In genomic region chr11:2445107-2445947, GRCh38 we compare ENCODE assay signal across 8 cellular contexts. TPM values are rescaled to one million over a fixed set of nuclear protein-coding genes. Genes with fewer than 3 reads are reported as not detected.
DNase-seq lines count a peak whose midpoint lies in the region; ATAC-seq, FAIRE-seq and TF ChIP-seq lines count a peak whose summit lies in the region.

No MANE protein-coding gene starts in this region.

- H3K27me3 Mint-ChIP-seq in Calu3 (ENCODE audit: unreplicated experiment) = peaks cover 37% of the 10 kb centered on the region
- H3K27me3 Mint-ChIP-seq in T-helper 1 cell treated with Interleukin-12 subunit alpha and Interleukin-12 subunit beta and Interleukin-4 antibody, amounts not matched to agents 30 μg/mL and 1 μg/mL, for 36 hours (ENCODE audit: low read depth) = peaks cover 18% of the 10 kb centered on the region
- peaks cover 9% of the 10 kb centered on the region for H3K27me3 Mint-ChIP-seq in endothelial cell (ENCODE audit: unreplicated experiment)

- H3K9me3 ChIP-seq in pancreas = no peaks in the 10 kb centered on the region

- CTCF ChIA-PET in Calu3 (lab: Charles Lee) = interaction anchor here (0.5 to 1.2 kb wide), 2 partner anchors 9 to 412 kb away, joined by 4 read pairs; no protein-coding TSS in a partner anchor

- H3K4me3 ChIP-seq in pancreas = peak overlapping the region; percentile 27 to 68 (median 52)

- intact Hi-C loops in Calu3 (cut with micrococcal nuclease; ENCODE audit: unreplicated experiment) (no loop called here), pancreas (cut with DNase I) (no loop called here)

- no peaks in the 10 kb centered on the region for H3K9me3 Mint-ChIP-seq in Calu3 (ENCODE audit: low read depth, unreplicated experiment)
- no peaks in the 10 kb centered on the region for H3K9me3 Mint-ChIP-seq in T-helper 1 cell treated with Interleukin-12 subunit alpha and Interleukin-12 subunit beta and Interleukin-4 antibody, amounts not matched to agents 30 μg/mL and 1 μg/mL, for 36 hours
- H3K9me3 Mint-ChIP-seq in endothelial cell (ENCODE audit: unreplicated experiment) = no peaks in the 10 kb centered on the region

- no peaks in the 10 kb centered on the region for H3K36me3 ChIP-seq in pancreas

- H3K4me3 Mint-ChIP-seq in Calu3 (ENCODE audit: low read depth, unreplicated experiment) = peak overlapping the region; percentile 76
- H3K4me3 Mint-ChIP-seq in T-helper 1 cell treated with Interleukin-12 subunit alpha and Interleukin-12 subunit beta and Interleukin-4 antibody, amounts not matched to agents 30 μg/mL and 1 μg/mL, for 36 hours = peak overlapping the region; percentile 86
- H3K4me3 Mint-ChIP-seq in endothelial cell (ENCODE audit: unreplicated experiment) = peak overlapping the region; percentile 91

- H3K27ac Mint-ChIP-seq in Calu3 (ENCODE audit: unreplicated experiment) (no peak overlapping the region), endothelial cell (ENCODE audit: unreplicated experiment) (no peak overlapping the region)
- H3K27ac Mint-ChIP-seq in T-helper 1 cell treated with Interleukin-12 subunit alpha and Interleukin-12 subunit beta and Interleukin-4 antibody, amounts not matched to agents 30 μg/mL and 1 μg/mL, for 36 hours = no peak overlapping the region

- H3K4me1 ChIP-seq in pancreas = peaks cover 11 to 21% (median 12%) of the 10 kb centered on the region in 3 donors

- peak in 3 of 4 donors; percentile 12 to 23 (median 22) for ATAC-seq in pancreas

- H3K4me1 Mint-ChIP-seq in Calu3 (ENCODE audit: low read depth, unreplicated experiment) = peaks cover 16% of the 10 kb centered on the region
- H3K4me1 Mint-ChIP-seq in T-helper 1 cell treated with Interleukin-12 subunit alpha and Interleukin-12 subunit beta and Interleukin-4 antibody, amounts not matched to agents 30 μg/mL and 1 μg/mL, for 36 hours (ENCODE audit: low read depth) = peaks cover 19% of the 10 kb centered on the region
- peaks cover 22% of the 10 kb centered on the region for H3K4me1 Mint-ChIP-seq in endothelial cell (ENCODE audit: unreplicated experiment)

- FAIRE-seq in pancreas (lab: Jason Lieb, UNC) (no peak), frontal cortex (lab: Jason Lieb, UNC) (no peak)

- DNase-seq in Calu3 (no peak), endothelial cell (ENCODE audit: low spot score) (no peak), pancreas (peak in 2 of 6 donors; percentile 73 to 81), NCI-H446 treated with DMSO at 0.1 percent for 48 hours (lab: John Stamatoyannopoulos, UW) (no peak), anterior cingulate cortex (lab: John Stamatoyannopoulos, UW) (no peak), frontal cortex (ENCODE audit: low spot score in 2 of 2) (no peak)
- DNase-seq in activated CD4-positive, CD25-positive, alpha-beta regulatory T cell treated with anti-CD3 and anti-CD28 coated beads, Interleukin-2, amount 50 U/mL, for 72 hours = no peak

- BruUV-seq in Calu3 (replicated peaks; lab: Mats Ljungman, UMichigan) = no TSS peak

- H3K36me3 Mint-ChIP-seq in Calu3 (ENCODE audit: insufficient read depth, unreplicated experiment) = peaks cover 11% of the 10 kb centered on the region
- H3K36me3 Mint-ChIP-seq in T-helper 1 cell treated with Interleukin-12 subunit alpha and Interleukin-12 subunit beta and Interleukin-4 antibody, amounts not matched to agents 30 μg/mL and 1 μg/mL, for 36 hours (ENCODE audit: low read depth) = no peaks in the 10 kb centered on the region
- no peaks in the 10 kb centered on the region for H3K36me3 Mint-ChIP-seq in endothelial cell (ENCODE audit: low read depth, unreplicated experiment)

- TF ChIP-seq CTCF in Calu3 (IDR thresholded peaks at IDR 0.05; ENCODE audit: unreplicated experiment) (no peak), endothelial cell (IDR thresholded peaks at IDR 0.05; ENCODE audit: unreplicated experiment) (no peak), pancreas (IDR thresholded peaks at IDR 0.05) (no peak)

- WGBS in pancreas, 2 donors = 3 to 5% methylated on average over 40 to 80 of the region's 80 CpGs

- H3K27me3 ChIP-seq in pancreas = no peaks in the 10 kb centered on the region

- H3K27ac ChIP-seq in pancreas = peak overlapping the region; percentile 34 to 76 (median 64)

RNA-seq across cellular contexts. Expression of gene KCNQ1, which starts 0.5 kb away (rescaled TPM):
- 7.4 and 9.2 TPM in 2 replicates for total RNA-seq in Calu3 (2022)
- total RNA-seq in endothelial cell (ENCODE audit: unreplicated experiment) = 35.3 TPM
- total RNA-seq in pancreas = 10 to 100 TPM; 25.2 to 61.1 (median 46.7) TPM
- 10 to 100 TPM; 14.0 to 50.0 TPM for polyA plus RNA-seq in pancreas
- under 0.01 TPM for total RNA-seq in frontal cortex

RNA-seq across cellular contexts. Expression of gene TRPM5, which starts 1.0 kb away (rescaled TPM):
- total RNA-seq in Calu3 (2022) = not detected in 2 replicates
- 0.38 TPM for total RNA-seq in endothelial cell (ENCODE audit: unreplicated experiment)
- 1 to 10 TPM in 3 of 6 donors, under 1 TPM in 3; 0.51 to 2.8 (median 0.95) TPM for total RNA-seq in pancreas
- 1 to 10 TPM; 4.3 to 4.8 TPM for polyA plus RNA-seq in pancreas
- not detected for total RNA-seq in frontal cortex

RNA-seq across cellular contexts. Expression of gene TSSC4, which starts 44.8 kb away (rescaled TPM):
- total RNA-seq in Calu3 (2022) = 49.4 and 51.9 TPM in 2 replicates
- total RNA-seq in endothelial cell (ENCODE audit: unreplicated experiment) = 48.4 TPM
- total RNA-seq in pancreas = 10 to 100 TPM; 16.8 to 27.7 (median 19.7) TPM
- 10 to 100 TPM; 54.3 to 60.0 TPM for polyA plus RNA-seq in pancreas
- total RNA-seq in frontal cortex = 31.8 TPM
